Comparison of ENCODE assay signal across 8 cellular contexts in the genomic region with DNA sequence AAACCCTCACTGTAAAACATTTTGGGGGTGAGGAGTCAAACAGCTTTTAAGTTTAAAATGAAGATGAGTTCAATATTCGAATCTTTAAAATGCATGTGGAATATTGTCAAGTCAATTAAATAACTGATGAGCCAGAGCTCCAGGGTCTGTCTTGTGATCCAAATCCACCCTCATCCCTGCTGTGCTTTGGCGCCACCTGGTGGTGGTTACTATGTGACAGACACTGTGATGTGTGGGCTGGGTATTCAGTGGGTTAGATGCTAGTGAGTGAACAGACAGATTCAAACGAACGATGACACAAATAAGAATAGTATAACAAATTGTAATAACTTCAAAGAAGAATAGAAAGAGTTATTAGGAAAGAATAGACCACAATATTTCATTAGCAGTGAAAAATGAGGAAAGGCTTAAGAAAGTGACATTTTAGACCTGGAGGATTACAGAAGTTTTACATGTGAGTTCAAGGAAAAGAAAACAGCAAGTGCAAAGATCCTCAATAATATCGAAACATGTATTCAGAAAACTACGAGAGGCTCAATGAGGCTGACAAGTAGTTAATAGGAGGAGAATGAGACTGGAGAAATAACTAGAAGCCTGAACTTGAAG. TPM values are rescaled to one million over a fixed set of nuclear protein-coding genes. Genes with fewer than 3 reads are reported as not detected.
DNase-seq lines count a peak whose midpoint lies in the region; ATAC-seq and TF ChIP-seq lines count a peak whose summit lies in the region.

No MANE protein-coding gene starts in this region.

- BruUV-seq in Panc1 (replicated peaks; lab: Mats Ljungman, UMichigan): no TSS peak

- H3K4me1 ChIP-seq in Panc1 (ENCODE audit: control insufficient read depth, insufficient read depth, low read length) (no peaks in the 10 kb centered on the region), foreskin keratinocyte (no peaks in the 10 kb centered on the region), tibial artery (no peaks in the 10 kb centered on the region)

- H3K36me3 ChIP-seq in Panc1 (ENCODE audit: control insufficient read depth, insufficient read depth, low read length): no peaks in the 10 kb centered on the region
- H3K36me3 ChIP-seq in tibial artery: no peaks in the 10 kb centered on the region

- no peak overlapping the region for H3K27ac ChIP-seq in Panc1 (ENCODE audit: low read length)
- H3K27ac ChIP-seq in foreskin keratinocyte: no peak overlapping the region
- H3K27ac ChIP-seq in tibial artery: no peak overlapping the region

- H3K4me3 ChIP-seq in Panc1 (ENCODE audit: low read depth in 2 of 2, low read length in 2 of 2) (no peak overlapping the region), tibial artery (no peak overlapping the region)

- ATAC-seq in GM19452 (IDR thresholded peaks at IDR 0.05; ENCODE audit: unreplicated experiment) (peak; percentile 90), HG03520 (IDR thresholded peaks at IDR 0.05; ENCODE audit: unreplicated experiment) (peak; percentile 98), Panc1 (peak; percentile 95), foreskin keratinocyte (peak; percentile 90), omental fat pad (ENCODE audit: low FRiP score) (peak; percentile 85)

- DNase-seq in Caki2 (ENCODE audit: low read depth) (peak; percentile 38), Panc1 (ENCODE audit: low read depth, low spot score) (peak; percentile 50), foreskin keratinocyte (peak in 1 of 2 donors; percentile 48), omental fat pad (ENCODE audit: low spot score) (peak; percentile 97), tibial artery (peak; percentile 70 to 81)
- peak; percentile 44 to 52 for DNase-seq in activated T-helper 1 cell treated with anti-CD3 and anti-CD28 coated beads, Interleukin-2, amount 50 U/mL, for 16 hours (ENCODE audit: low read depth in 1 of 2, low spot score in 1 of 2)

- POLR2A ChIA-PET in Panc1 (lab: Charles Lee): no interaction called here

- intact Hi-C loops in Panc1 (cut with micrococcal nuclease; ENCODE audit: unreplicated experiment): loop anchor here (1.0 kb wide), 1 partner anchor 82 kb away; no protein-coding TSS in a partner anchor
- intact Hi-C loops in tibial artery (cut with DNase I; ENCODE audit: low total_unique reads): no loop called here

- H3K9me3 ChIP-seq in Panc1 (ENCODE audit: control insufficient read depth, insufficient read depth, low read depth, low read length) (no peaks in the 10 kb centered on the region), tibial artery (no peaks in the 10 kb centered on the region)

- CTCF ChIA-PET in Panc1 (lab: Charles Lee): interaction anchor here (0.6 kb wide), 2 partner anchors 79 to 82 kb away, joined by 3 to 7 read pairs; no protein-coding TSS in a partner anchor

- TF ChIP-seq CTCF in Panc1 (IDR thresholded peaks at IDR 0.05) (peak; percentile 93), foreskin keratinocyte (conservative IDR thresholded peaks at IDR 0.05) (peak; percentile 92), omental fat pad (IDR thresholded peaks at IDR 0.05) (peak in 1 of 3 donors; percentile 47), tibial artery (IDR thresholded peaks at IDR 0.05) (peak; percentile 49 to 81)

- H3K27me3 ChIP-seq in Panc1 (ENCODE audit: control insufficient read depth, insufficient read depth, low read length) (0 out of 2 replicates have a peak, but pooled peaks cover 2% of the 10 kb centered on the region), foreskin keratinocyte (no peaks in the 10 kb centered on the region), tibial artery (no peaks in the 10 kb centered on the region)

- in situ Hi-C loops in Caki2 (cut with HindIII; ENCODE audit: low pct_unique_long_range_greater_than_20kb, low sequenced_read_pairs): no loop called here
- in situ Hi-C loops in Panc1 (cut with HindIII; ENCODE audit: low pct_unique_long_range_greater_than_20kb, low sequenced_read_pairs): no loop called here

RNA-seq across cellular contexts. Expression of gene CHSY3, which starts 51.4 kb away (rescaled TPM):
- total RNA-seq in Caki2 (2014; rRNA removed; shearing (Covaris generic); ENCODE audit: low replicate concordance): not detected in 2 replicates
- total RNA-seq in Panc1 (2021; ENCODE audit: unreplicated experiment): not detected
- polyA plus RNA-seq in Panc1 (2012; ENCODE audit: insufficient read length): not detected
- total RNA-seq in foreskin keratinocyte: 0.78 and 1.1 TPM in 2 replicates
- 0.26 and 0.32 TPM in 2 replicates for polyA plus RNA-seq in foreskin keratinocyte
- 1 to 10 TPM; 3.1 to 6.9 (median 4.1) TPM for total RNA-seq in omental fat pad
